14 cellular contexts compared by ENCODE assay signal in the genomic region with DNA sequence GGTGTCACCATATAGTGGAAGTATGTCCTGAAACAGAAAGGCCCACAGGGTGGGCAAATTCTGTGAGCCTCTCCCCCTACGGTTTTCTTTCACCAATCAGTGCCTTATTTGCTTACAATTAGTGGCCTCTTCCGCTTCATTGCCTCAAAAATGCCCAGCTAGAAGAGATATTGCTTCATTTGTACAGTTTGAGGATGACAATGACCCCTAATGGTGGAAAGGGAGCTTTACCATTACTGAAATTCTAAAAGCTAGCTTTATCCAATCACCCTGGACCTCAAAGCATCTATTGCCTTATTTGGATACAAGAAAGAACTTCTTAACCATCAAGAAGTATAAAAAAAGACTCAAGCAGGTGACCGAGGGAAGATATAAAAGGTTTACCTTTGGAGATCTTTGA. TPM values are rescaled to one million over a fixed set of nuclear protein-coding genes. Genes with fewer than 3 reads are reported as not detected.
A peak's percentile ranks its signal among the peaks of the same experiment; 100 is the strongest.
DNase-seq lines count a peak whose midpoint lies in the region; ATAC-seq and TF ChIP-seq lines count a peak whose summit lies in the region.
"Had no signal": no experiment of that assay in that cellular context is flagged by ENCODE, and none has a peak within 500 bp of the region (broad histone marks: within the 10 kb centered on the region; RNA-seq: fewer than 3 reads in every experiment).

No MANE protein-coding gene starts in this region.

- in situ Hi-C loops in GM23248 (cut with MboI): no loop called here

- H3K9me2 ChIP-seq in GM23248 (ENCODE audit: insufficient read depth): no peaks in the 10 kb centered on the region

- TF ChIP-seq CTCF in AG10803 (conservative IDR thresholded peaks at IDR 0.05; ENCODE audit: low read length): peak; percentile 34

- H2AFZ ChIP-seq in GM23248: no peak overlapping the region

- no peaks in the 10 kb centered on the region; the same call in 1 of the 2 replicates for H3K4me1 ChIP-seq in GM23248 (ENCODE audit: insufficient read depth)

- H3K79me2 ChIP-seq in GM23248 (ENCODE audit: insufficient read depth): no peaks in the 10 kb centered on the region

- H3K27me3 ChIP-seq in GM23248 (replicated peaks; ENCODE audit: insufficient read depth): no peaks in the 10 kb centered on the region
- H3K27me3 ChIP-seq: stomach had no signal

- no peak overlapping the region for H3K4me3 ChIP-seq in AG10803 (ENCODE audit: low read length)
- no peak overlapping the region for H3K4me3 ChIP-seq in GM23248
- H3K4me3 ChIP-seq: stomach had no signal

- H3K27ac ChIP-seq in GM23248: no peak overlapping the region

- ATAC-seq in GM18519 (IDR thresholded peaks at IDR 0.05; ENCODE audit: low FRiP score, unreplicated experiment) (no peak), GM21360 (IDR thresholded peaks at IDR 0.05; ENCODE audit: unreplicated experiment) (no peak)
- ATAC-seq: left colon, T-helper 17 cell had no signal

- peaks cover 24% of the 10 kb centered on the region for H3K36me3 ChIP-seq in GM23248 (ENCODE audit: low read depth)

- no peaks in the 10 kb centered on the region for H4K20me1 ChIP-seq in GM23248 (ENCODE audit: insufficient read depth)

- H3K4me2 ChIP-seq in GM23248 (ENCODE audit: unreplicated experiment): no peak overlapping the region

- H3F3A ChIP-seq in GM23248 (ENCODE audit: insufficient read depth): 0 out of 2 replicates have a peak, but pooled peaks cover under 1% of the 10 kb centered on the region

- no peak overlapping the region for H3K9ac ChIP-seq in GM23248

- no peaks in the 10 kb centered on the region for H3K9me3 ChIP-seq in GM23248 (ENCODE audit: low read depth)
- H3K9me3 ChIP-seq: stomach had no signal

- 80 to 86% methylated on average over 3 of the region's 3 CpGs for WGBS in GM23248 (ENCODE audit: low coverage in 1 of 2, low lambda C conversion rate in 2 of 2, missing lambda C conversion rate in 2 of 2), 2 experiments

- DNase-seq in AG10803 (ENCODE audit: low read depth) (no peak), GM23248 (peak; percentile 16), RPMI7951 (ENCODE audit: low read depth) (peak; percentile 4), fibroblast of peridontal ligament (ENCODE audit: extremely low read depth) (peak; percentile 35), NCI-H2107 (lab: John Stamatoyannopoulos, UW) (no peak)
- DNase-seq in stimulated activated CD4-positive, alpha-beta T cell treated with anti-CD3 and anti-CD28 coated beads, Interleukin-12 subunit alpha, Interleukin-12 subunit beta, amount 100 ng/mL, for 4 hours: no peak
- DNase-seq: aorta, Calu3, KG1, left colon, stomach, T-helper 17 cell had no signal

RNA-seq across cellular contexts. Expression of gene LRRC71, which starts 49.6 kb away (rescaled TPM):
- 0.32 TPM in 1 of 2 replicates, not detected in the other for total RNA-seq in GM23248 (2014; rRNA removed; shearing (Covaris generic))
- not detected in 2 replicates for polyA plus RNA-seq in GM23248 (2016; fragmentation: Nextera tagmentation; extraction: Ambion mirVana)
- not detected in 2 replicates for total RNA-seq in RPMI7951 (2014; rRNA removed; shearing (Covaris generic))
- total RNA-seq: Calu3, left colon, T-helper 17 cell had no signal

Comparison
In these comparisons a context has a peak if more than half of its experiments do, and no peak if none do; other contexts are left out.
1. DNase-seq: peak in GM23248 (single experiment), RPMI7951 (single experiment) and fibroblast of peridontal ligament (single experiment); none in AG10803 (single experiment), stimulated activated CD4-positive, alpha-beta T cell treated with anti-CD3 and anti-CD28 coated beads, Interleukin-12 subunit alpha, Interleukin-12 subunit beta, amount 100 ng/mL, for 4 hours (single experiment) and NCI-H2107 (single experiment).